In the genomic region with DNA sequence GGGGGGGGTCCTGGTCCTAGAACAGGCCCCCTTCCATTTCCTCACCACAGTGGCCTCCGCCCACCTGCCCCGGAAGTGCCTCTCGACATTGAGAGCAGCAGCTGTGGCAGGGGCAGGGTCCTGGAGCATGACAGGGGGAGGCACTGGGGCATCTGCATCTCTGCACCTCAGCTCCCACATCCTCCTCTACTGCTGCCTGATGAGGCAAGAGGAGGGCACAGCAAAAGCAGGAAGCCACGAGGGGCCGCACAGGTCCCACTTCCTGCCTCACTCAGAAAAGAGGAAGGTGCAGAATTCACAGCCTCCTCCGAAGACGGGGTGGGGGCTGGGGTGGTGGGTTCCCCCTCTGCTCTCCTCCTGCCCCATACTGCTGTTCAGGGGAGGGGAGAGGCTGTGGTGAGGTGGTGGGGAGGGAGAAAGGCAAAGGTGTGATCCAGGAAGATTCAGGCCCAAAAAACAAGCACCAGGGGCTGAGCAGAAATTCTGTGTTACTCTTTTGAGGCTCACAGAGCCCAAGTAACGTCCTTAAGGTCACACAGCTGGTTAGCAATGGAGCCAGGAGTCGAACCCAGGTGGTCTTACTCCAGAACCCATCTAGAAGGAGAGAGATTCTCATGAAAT, we compare ENCODE assay signal across 8 cellular contexts. TPM values are rescaled to one million over a fixed set of nuclear protein-coding genes. Genes with fewer than 3 reads are reported as not detected.
DNase-seq lines count a peak whose midpoint lies in the region; ATAC-seq and TF ChIP-seq lines count a peak whose summit lies in the region.

No MANE protein-coding gene starts in this region.

- no peak for TF ChIP-seq POLR2A in prostate gland (IDR thresholded peaks at IDR 0.05)

- peak overlapping the region; percentile 70 for H3K4me3 ChIP-seq in DOHH2 (ENCODE audit: low read length)
- H3K4me3 ChIP-seq in MM.1S (ENCODE audit: low read length): peak overlapping the region; percentile 8; the same call in 1 of the 2 replicates
- H3K4me3 ChIP-seq in prostate gland: no peak overlapping the region

- intact Hi-C loops in head of caudate nucleus (cut with DNase I) (no loop called here), prostate gland (cut with DNase I) (no loop called here)

- CTCF ChIA-PET in activated CD8-positive, alpha-beta T cell treated with anti-CD3 and anti-CD28 coated beads, Interleukin-2, amount 10 ng/mL, durations not matched to agents 7 days and 5 days (lab: Charles Lee): interaction anchor here (0.7 to 4.9 kb wide), 6 partner anchors 13 to 280 kb away, joined by 3 to 83 read pairs (median 3); partner anchors contain the start of gene AKNA

- no peaks in the 10 kb centered on the region for H3K27me3 Mint-ChIP-seq in activated CD8-positive, alpha-beta T cell treated with anti-CD3 and anti-CD28 coated beads, Interleukin-2, amount 10 ng/mL, durations not matched to agents 7 days and 5 days (ENCODE audit: low read depth)

- no peaks in the 10 kb centered on the region for H3K9me2 ChIP-seq in DOHH2 (replicated peaks; ENCODE audit: control insufficient read depth, low read length)
- no peaks in the 10 kb centered on the region for H3K9me2 ChIP-seq in MM.1S (replicated peaks; ENCODE audit: insufficient read depth, low read length)

- H3K4me3 Mint-ChIP-seq in activated CD8-positive, alpha-beta T cell treated with anti-CD3 and anti-CD28 coated beads, Interleukin-2, amount 10 ng/mL, durations not matched to agents 7 days and 5 days: peak overlapping the region; percentile 75

- peaks cover 93% of the 10 kb centered on the region for H3K4me1 Mint-ChIP-seq in activated CD8-positive, alpha-beta T cell treated with anti-CD3 and anti-CD28 coated beads, Interleukin-2, amount 10 ng/mL, durations not matched to agents 7 days and 5 days (ENCODE audit: low read depth)

- H3K9me3 ChIP-seq in DOHH2 (ENCODE audit: control insufficient read depth, insufficient read depth, low read length): no peaks in the 10 kb centered on the region
- H3K9me3 ChIP-seq in MM.1S (replicated peaks; ENCODE audit: insufficient read depth, low read length): no peaks in the 10 kb centered on the region
- no peaks in the 10 kb centered on the region for H3K9me3 ChIP-seq in prostate gland

- no peak for TF ChIP-seq CTCF in DOHH2 (IDR thresholded peaks at IDR 0.05; ENCODE audit: low read depth, low read length, poor library complexity, severe bottlenecking)
- no peak; the same call in 1 of the 2 replicates for TF ChIP-seq CTCF in MM.1S (IDR thresholded peaks at IDR 0.05; ENCODE audit: low read length)
- TF ChIP-seq CTCF in prostate gland (IDR thresholded peaks at IDR 0.05): no peak

- peak overlapping the region; percentile 84 for H3K27ac Mint-ChIP-seq in activated CD8-positive, alpha-beta T cell treated with anti-CD3 and anti-CD28 coated beads, Interleukin-2, amount 10 ng/mL, durations not matched to agents 7 days and 5 days

- H3K9ac ChIP-seq in MM.1S (ENCODE audit: low read length): peak overlapping the region; percentile 79

- peaks cover 95% of the 10 kb centered on the region for H3K4me1 ChIP-seq in DOHH2 (ENCODE audit: control insufficient read depth, low read length)
- H3K4me1 ChIP-seq in MM.1S (ENCODE audit: low read length): peaks cover 69% of the 10 kb centered on the region
- H3K4me1 ChIP-seq in prostate gland (replicated peaks): no peaks in the 10 kb centered on the region

- H3K27me3 ChIP-seq in DOHH2 (ENCODE audit: control insufficient read depth, low read length) (no peaks in the 10 kb centered on the region), MM.1S (replicated peaks; ENCODE audit: insufficient read depth, low read length) (no peaks in the 10 kb centered on the region), prostate gland (replicated peaks; ENCODE audit: insufficient read depth) (no peaks in the 10 kb centered on the region)

- 0 out of 2 replicates have a peak overlapping the region, but pooled peaks have one; percentile 4 for H2AFZ ChIP-seq in MM.1S (ENCODE audit: low read length)

- peaks cover 91% of the 10 kb centered on the region for H3K36me3 Mint-ChIP-seq in activated CD8-positive, alpha-beta T cell treated with anti-CD3 and anti-CD28 coated beads, Interleukin-2, amount 10 ng/mL, durations not matched to agents 7 days and 5 days (ENCODE audit: low read depth)

- H3F3A ChIP-seq in DOHH2 (ENCODE audit: control insufficient read depth, insufficient read depth) (peaks cover 59% of the 10 kb centered on the region), MM.1S (ENCODE audit: insufficient read depth, low read length) (peaks cover 59% of the 10 kb centered on the region)

- peak; percentile 91 for ATAC-seq in GM21576 (IDR thresholded peaks at IDR 0.05; ENCODE audit: unreplicated experiment)
- peak; percentile 83 for ATAC-seq in activated CD8-positive, alpha-beta T cell treated with anti-CD3 and anti-CD28 coated beads, Interleukin-2, amount 10 ng/mL, durations not matched to agents 7 days and 5 days

- H3K79me2 ChIP-seq in DOHH2 (ENCODE audit: control insufficient read depth, low read length) (peaks cover 73% of the 10 kb centered on the region), MM.1S (ENCODE audit: low read length) (peaks cover 80% of the 10 kb centered on the region)

- 64% methylated on average over 9 of the region's 9 CpGs for WGBS in prostate gland

- H3K27ac ChIP-seq in DOHH2 (ENCODE audit: low read depth, low read length) (peak overlapping the region; percentile 99), MM.1S (ENCODE audit: low read length) (peak overlapping the region; percentile 98), prostate gland (no peak overlapping the region)

- H3K9me3 Mint-ChIP-seq in activated CD8-positive, alpha-beta T cell treated with anti-CD3 and anti-CD28 coated beads, Interleukin-2, amount 10 ng/mL, durations not matched to agents 7 days and 5 days (ENCODE audit: insufficient read depth): no peaks in the 10 kb centered on the region

- H3K36me3 ChIP-seq in DOHH2 (ENCODE audit: control insufficient read depth, low read length): peaks cover 88% of the 10 kb centered on the region
- 0 out of 2 replicates have a peak, but pooled peaks cover 8% of the 10 kb centered on the region for H3K36me3 ChIP-seq in MM.1S (replicated peaks; ENCODE audit: insufficient read depth, low read length)
- peaks cover 0 to 11% of the 10 kb centered on the region in 2 donors for H3K36me3 ChIP-seq in prostate gland

- POLR2A ChIA-PET in activated CD8-positive, alpha-beta T cell treated with anti-CD3 and anti-CD28 coated beads, Interleukin-2, amount 10 ng/mL, durations not matched to agents 7 days and 5 days (lab: Charles Lee): interaction anchor here (0.6 to 15.0 kb wide), 5 partner anchors 8 to 312 kb away, joined by 3 to 407 read pairs (median 3); partner anchors contain the start of gene AKNA

- H3K4me2 ChIP-seq in DOHH2 (ENCODE audit: low read length) (peak overlapping the region; percentile 74), MM.1S (ENCODE audit: low read depth, low read length) (peak overlapping the region; percentile 87)

- H4K20me1 ChIP-seq in DOHH2 (ENCODE audit: control insufficient read depth, insufficient read depth, low read depth, low read length) (no peaks in the 10 kb centered on the region), MM.1S (ENCODE audit: insufficient read depth, low read length) (no peaks in the 10 kb centered on the region)

- peak; percentile 92 for DNase-seq in MM.1S
- peak; percentile 95 for DNase-seq in activated CD8-positive, alpha-beta T cell treated with anti-CD3 and anti-CD28 coated beads, Interleukin-2, amount 10 ng/mL, durations not matched to agents 7 days and 5 days
- DNase-seq in head of caudate nucleus: peak in 35 of 42 donors; percentile 33 to 80 (median 52)
- DNase-seq in stimulated activated CD4-positive, alpha-beta T cell treated with anti-CD3 and anti-CD28 coated beads, TNF-alpha, amount 100 ng/mL, for 1 hour (ENCODE audit: low read depth in 3 of 3, low spot score in 1 of 3): peak; percentile 49 to 64 (median 60)
- no peak for DNase-seq in hepatic stellate cell (ENCODE audit: low spot score)
- DNase-seq in prostate gland (ENCODE audit: low spot score): no peak

RNA-seq across cellular contexts. Expression of gene AKNA, which starts 14.7 kb away (rescaled TPM):
- 100 to 1,000 TPM; 413 to 430 TPM for total RNA-seq in activated CD8-positive, alpha-beta T cell treated with anti-CD3 and anti-CD28 coated beads, Interleukin-2, amount 10 ng/mL, durations not matched to agents 7 days and 5 days
- total RNA-seq in prostate gland: 10 to 100 TPM; 20.5 to 30.1 TPM

RNA-seq across cellular contexts. Expression of gene ORM2, which starts 43.4 kb away (rescaled TPM):
- not detected for total RNA-seq in activated CD8-positive, alpha-beta T cell treated with anti-CD3 and anti-CD28 coated beads, Interleukin-2, amount 10 ng/mL, durations not matched to agents 7 days and 5 days
- total RNA-seq in prostate gland: 1 to 10 TPM in 1 of 2 donors, under 1 TPM in 1; 0.91 to 1.9 TPM

RNA-seq across cellular contexts. Expression of gene ORM1, which starts 50.2 kb away (rescaled TPM):
- total RNA-seq in activated CD8-positive, alpha-beta T cell treated with anti-CD3 and anti-CD28 coated beads, Interleukin-2, amount 10 ng/mL, durations not matched to agents 7 days and 5 days: not detected
- not detected for total RNA-seq in prostate gland

Comparison
In these comparisons a context has a peak if more than half of its experiments do, and no peak if none do; other contexts are left out.
1. H3K27ac ChIP-seq: peak in DOHH2 (single experiment) and MM.1S (single experiment); none in prostate gland (0 of 2).
2. H3K4me3 ChIP-seq: peak in DOHH2 (single experiment) and MM.1S (single experiment); none in prostate gland (0 of 2).
3. DNase-seq: peak in MM.1S (single experiment), activated CD8-positive, alpha-beta T cell treated with anti-CD3 and anti-CD28 coated beads, Interleukin-2, amount 10 ng/mL, durations not matched to agents 7 days and 5 days (single experiment), head of caudate nucleus (35 of 42) and stimulated activated CD4-positive, alpha-beta T cell treated with anti-CD3 and anti-CD28 coated beads, TNF-alpha, amount 100 ng/mL, for 1 hour (3 of 3); none in hepatic stellate cell (single experiment) and prostate gland (single experiment).
4. RNA of gene AKNA, which starts 14.7 kb away (total RNA-seq): 413 to 430 TPM in activated CD8-positive, alpha-beta T cell treated with anti-CD3 and anti-CD28 coated beads, Interleukin-2, amount 10 ng/mL, durations not matched to agents 7 days and 5 days; 20.5 to 30.1 TPM in prostate gland; every median in the first group is over 10 times any median in the second.